Comparison of ENCODE assay signal across 21 cellular contexts in the genomic region with DNA sequence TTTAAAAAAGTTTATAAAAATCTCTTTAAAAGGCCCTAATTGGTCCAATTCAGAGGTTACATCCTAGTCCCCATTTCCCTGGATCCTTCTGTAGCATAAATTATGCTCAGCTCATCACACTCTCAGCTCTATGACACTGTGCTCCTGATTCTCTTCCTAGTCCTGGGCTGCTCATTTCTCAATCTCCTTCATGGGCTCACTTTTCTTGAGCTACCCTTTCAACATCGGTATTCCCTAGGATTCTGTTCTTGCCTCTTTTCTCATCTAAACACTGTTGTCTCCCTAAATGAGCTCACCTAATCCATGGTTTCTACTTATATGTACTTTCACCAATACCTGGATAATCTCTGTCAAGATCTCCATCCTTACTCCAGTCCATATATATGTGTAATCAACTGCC. TPM values are rescaled to one million over a fixed set of nuclear protein-coding genes. Genes with fewer than 3 reads are reported as not detected.
DNase-seq lines count a peak whose midpoint lies in the region; ATAC-seq, FAIRE-seq and TF ChIP-seq lines count a peak whose summit lies in the region.
"Had no signal": no experiment of that assay in that cellular context is flagged by ENCODE, and none has a peak within 500 bp of the region (broad histone marks: within the 10 kb centered on the region; RNA-seq: fewer than 3 reads in every experiment).

No MANE protein-coding gene starts in this region.

- CTCF ChIA-PET in activated naive CD4-positive, alpha-beta T cell treated with anti-CD3 and anti-CD28 coated beads, Interleukin-2, amount 10 ng/mL, durations not matched to agents 7 days and 5 days (lab: Charles Lee), result interaction anchor here (1.3 kb wide), 1 partner anchor 23 kb away, joined by 4 read pairs; no protein-coding TSS in a partner anchor
- CTCF ChIA-PET in HEK293 (lab: Yijun Ruan, JAX), result interaction anchor here (0.6 to 1.6 kb wide), 5 partner anchors 10 to 230 kb away, joined by 3 to 7 read pairs (median 3); partner anchors contain the start of gene EIF2S3
- CTCF ChIA-PET in K562 (lab: Yijun Ruan, JAX; ENCODE audit: low intra/inter-chr PET ratio), result no interaction called here

- no peak for TF ChIP-seq POLR2A in K562 (conservative IDR thresholded peaks at IDR 0.05)

- H3K4me1 ChIP-seq in HEK293 (ENCODE audit: control insufficient read depth, insufficient read depth, low read length), result no peaks in the 10 kb centered on the region
- H3K4me1 ChIP-seq in K562 (replicated peaks in 1 of 2; ENCODE audit: control insufficient read depth in 2 of 2, insufficient read depth in 2 of 2, low read length in 2 of 2), result no peaks in the 10 kb centered on the region; a peak in 1 of 5 replicates

- FAIRE-seq in K562 (lab: Jason Lieb, UNC), result no peak
- FAIRE-seq: A549, GM12892, HepG2 had no signal

- no peak overlapping the region for H2AFZ ChIP-seq in K562 (ENCODE audit: low read depth, low read length)
- H2AFZ ChIP-seq: GM23338 had no signal

- H3K27me3 ChIP-seq in K562 (ENCODE audit: control insufficient read depth in 2 of 2, insufficient read depth in 2 of 2, low read length in 2 of 2), result no peaks in the 10 kb centered on the region

- H3K9me3 ChIP-seq in HEK293 (ENCODE audit: control insufficient read depth, insufficient read depth, low read depth, low read length), result no peaks in the 10 kb centered on the region; the same call in 1 of the 2 replicates
- no peaks in the 10 kb centered on the region for H3K9me3 ChIP-seq in K562 (replicated peaks; ENCODE audit: control insufficient read depth, insufficient read depth, low read depth, low read length)
- H3K9me3 ChIP-seq: A549 had no signal

- POLR2A ChIA-PET in HEK293 (lab: Yijun Ruan, JAX) (interaction anchor here (0.6 to 1.3 kb wide), 3 partner anchors 12 to 49 kb away, joined by 4 to 5 read pairs (median 4); partner anchors contain the start of gene EIF2S3), K562 (lab: Yijun Ruan, JAX) (interaction anchor here (0.8 to 1.8 kb wide), 5 partner anchors 8 to 44 kb away, joined by 3 to 6 read pairs (median 5); no protein-coding TSS in a partner anchor)

- no peak overlapping the region for H3K4me3 Mint-ChIP-seq in T-helper 2 cell treated with Interferon-gamma antibody and Interleukin-4, amounts not matched to agents 5 μg/mL and 100 μg/mL, for 36 hours
- no peak overlapping the region for H3K4me3 Mint-ChIP-seq in activated naive CD4-positive, alpha-beta T cell treated with anti-CD3 and anti-CD28 coated beads, Interleukin-2, amount 10 ng/mL, durations not matched to agents 7 days and 5 days
- H3K4me3 Mint-ChIP-seq: CD4-positive, alpha-beta memory T cell; GM23338 had no signal

- H3K27ac Mint-ChIP-seq in T-helper 2 cell treated with Interferon-gamma antibody and Interleukin-4, amounts not matched to agents 5 μg/mL and 100 μg/mL, for 36 hours, result peak overlapping the region; percentile 31
- H3K27ac Mint-ChIP-seq in activated naive CD4-positive, alpha-beta T cell treated with anti-CD3 and anti-CD28 coated beads, Interleukin-2, amount 10 ng/mL, durations not matched to agents 7 days and 5 days, result peak overlapping the region; percentile 24
- H3K27ac Mint-ChIP-seq: CD4-positive, alpha-beta memory T cell; GM23338 had no signal

- in situ Hi-C loops in K562 (cut with MboI), result no loop called here

- peaks cover 65% of the 10 kb centered on the region for H3K79me2 ChIP-seq in K562 (ENCODE audit: control insufficient read depth, insufficient read depth, low read length)

- TF ChIP-seq CTCF in HEK293 (tag by site-specific recombination; IDR thresholded peaks at IDR 0.05), result no peak
- TF ChIP-seq CTCF in K562 (IDR thresholded peaks at IDR 0.05 in 2 of 3, conservative IDR thresholded peaks at IDR 0.05 in 1 of 3; ENCODE audit: insufficient read depth in 2 of 3, low read depth in 1 of 3, low read length in 3 of 3), result no peak

- 100% methylated on average over 1 of the region's 1 CpG for WGBS in K562 (ENCODE audit: insufficient coverage, low coverage, missing lambda C conversion rate)

- no TSS peak for BruUV-seq in K562 (replicated peaks; lab: Mats Ljungman, UMichigan)

- peaks cover 23% of the 10 kb centered on the region for H3K4me1 Mint-ChIP-seq in T-helper 2 cell treated with Interferon-gamma antibody and Interleukin-4, amounts not matched to agents 5 μg/mL and 100 μg/mL, for 36 hours (ENCODE audit: low read depth)
- H3K4me1 Mint-ChIP-seq in activated naive CD4-positive, alpha-beta T cell treated with anti-CD3 and anti-CD28 coated beads, Interleukin-2, amount 10 ng/mL, durations not matched to agents 7 days and 5 days, result peaks cover 34% of the 10 kb centered on the region
- H3K4me1 Mint-ChIP-seq: GM23338 had no signal

- no peaks in the 10 kb centered on the region for H3K9me3 Mint-ChIP-seq in T-helper 2 cell treated with Interferon-gamma antibody and Interleukin-4, amounts not matched to agents 5 μg/mL and 100 μg/mL, for 36 hours
- no peaks in the 10 kb centered on the region for H3K9me3 Mint-ChIP-seq in activated naive CD4-positive, alpha-beta T cell treated with anti-CD3 and anti-CD28 coated beads, Interleukin-2, amount 10 ng/mL, durations not matched to agents 7 days and 5 days
- H3K9me3 Mint-ChIP-seq: GM23338 had no signal

- H3K9me1 ChIP-seq in K562 (ENCODE audit: control insufficient read depth, insufficient read depth, low read length), result no peaks in the 10 kb centered on the region

- H3K36me3 ChIP-seq in HEK293 (ENCODE audit: control insufficient read depth in 2 of 2, insufficient read depth in 1 of 2, low read length in 2 of 2) (peaks cover 10 to 38% of the 10 kb centered on the region in 2 experiments), K562 (ENCODE audit: control insufficient read depth, insufficient read depth, low read length) (peaks cover 26% of the 10 kb centered on the region; the same call in 2 of the 3 replicates)

- no peak for TF ChIP-seq EP300 in K562 (IDR thresholded peaks at IDR 0.05; ENCODE audit: low read length)

- H3K4me2 ChIP-seq in K562 (ENCODE audit: insufficient read depth, low read length), result no peak overlapping the region
- H3K4me2 ChIP-seq: A549, GM23338 had no signal

- H3K27ac ChIP-seq in HEK293 (ENCODE audit: extremely low read depth, low read depth, low read length), result no peak overlapping the region
- no peak overlapping the region for H3K27ac ChIP-seq in K562 (ENCODE audit: extremely low read depth, low read depth, low read length)
- H3K27ac ChIP-seq: 22Rv1, A549, C4-2B had no signal

- H3K4me3 ChIP-seq in HEK293 (ENCODE audit: low read depth, low read length) (no peak overlapping the region), K562 (no peak overlapping the region)
- H3K4me3 ChIP-seq: A549, GM23338 had no signal

- ATAC-seq in K562 (0 out of 3 replicates have a peak, but pooled peaks have one; percentile 6), sciatic nerve (no peak)
- ATAC-seq: A549, GM23338, HCT116, HepG2 had no signal

- no peak for DNase-seq in T-helper 2 cell treated with Interferon-gamma antibody and Interleukin-4, amounts not matched to agents 5 μg/mL and 100 μg/mL, for 36 hours (ENCODE audit: low spot score)
- DNase-seq in T-helper 2 cell, result no peak
- no peak for DNase-seq in activated naive CD4-positive, alpha-beta T cell treated with anti-CD3 and anti-CD28 coated beads, Interleukin-2, amount 10 ng/mL, durations not matched to agents 7 days and 5 days
- no peak for DNase-seq in activated naive CD4-positive, alpha-beta T cell treated with Interleukin-2 at 50 U/mL for 16 hours
- no peak for DNase-seq in K562 (ENCODE audit: extremely low read depth in 1 of 4, low spot score in 3 of 4)
- DNase-seq in sciatic nerve (ENCODE audit: low spot score), result no peak
- no peak for DNase-seq in NCI-H2196 treated with DMSO at 0.1 percent for 48 hours (lab: John Stamatoyannopoulos, UW; ENCODE audit: unreplicated experiment)
- DNase-seq: AML-193; CD4-positive, alpha-beta memory T cell; DMS153; DMS79; GDM1; H7 had no signal

- peaks cover 27% of the 10 kb centered on the region for H3K36me3 Mint-ChIP-seq in T-helper 2 cell treated with Interferon-gamma antibody and Interleukin-4, amounts not matched to agents 5 μg/mL and 100 μg/mL, for 36 hours (ENCODE audit: low read depth)
- H3K36me3 Mint-ChIP-seq in activated naive CD4-positive, alpha-beta T cell treated with anti-CD3 and anti-CD28 coated beads, Interleukin-2, amount 10 ng/mL, durations not matched to agents 7 days and 5 days, result peaks cover 26% of the 10 kb centered on the region

- no peak for TF ChIP-seq RAD21 in K562 (CRISPR knock-in tag; conservative IDR thresholded peaks at IDR 0.05 in 1 of 2, IDR thresholded peaks at IDR 0.05 in 1 of 2)

- intact Hi-C loops in K562 (cut with micrococcal nuclease) (no loop called here), sciatic nerve (cut with DNase I) (no loop called here)

- no peak overlapping the region for H3K9ac ChIP-seq in K562 (ENCODE audit: insufficient read depth in 1 of 2, low read depth in 2 of 2, low read length in 2 of 2)

- H4K20me1 ChIP-seq in K562 (replicated peaks; ENCODE audit: control insufficient read depth, insufficient read depth, low read length), result no peaks in the 10 kb centered on the region

- H3K27me3 Mint-ChIP-seq in T-helper 2 cell treated with Interferon-gamma antibody and Interleukin-4, amounts not matched to agents 5 μg/mL and 100 μg/mL, for 36 hours (ENCODE audit: low read depth), result no peaks in the 10 kb centered on the region
- no peaks in the 10 kb centered on the region for H3K27me3 Mint-ChIP-seq in activated naive CD4-positive, alpha-beta T cell treated with anti-CD3 and anti-CD28 coated beads, Interleukin-2, amount 10 ng/mL, durations not matched to agents 7 days and 5 days
- H3K27me3 Mint-ChIP-seq: CD4-positive, alpha-beta memory T cell had no signal

RNA-seq across cellular contexts. Expression of gene KLHL15, which starts 14.7 kb away (rescaled TPM):
- total RNA-seq in K562 (2011; cell fraction: chromatin; rRNA removed; ENCODE audit: low replicate concordance), result 15.2 and 27.2 TPM in 2 replicates
- total RNA-seq in K562 (2011; cell fraction: nucleolus; rRNA removed), result 8.3 and 9.1 TPM in 2 replicates
- 13.7 and 21.4 TPM in 2 replicates for total RNA-seq in K562 (2011; cell fraction: nucleoplasm; rRNA removed)
- total RNA-seq in K562 (2014; rRNA removed) (6.4 and 6.7 TPM in 2 replicates), K562 (2014; rRNA removed; fragmentation: Illumina TruSeq; extraction: Trizol) (12.4 and 14.6 TPM in 2 replicates), K562 (2015; rRNA removed; fragmentation: Illumina TruSeq; extraction: Trizol) (10.1 and 10.9 TPM in 2 replicates), K562 (2021) (10.3 and 10.7 TPM in 2 replicates), sciatic nerve (7.9 TPM)
- polyA plus RNA-seq in K562 (2011; rRNA removed) (11.4 and 11.8 TPM in 2 replicates), K562 (2014; fragmentation: Illumina TruSeq; extraction: Trizol) (6.5 and 7.6 TPM in 2 replicates), K562 (2014; fragmentation: Nextera tagmentation; extraction: Ambion mirVana) (1 to 10 TPM; 3.0 to 3.2 TPM), K562 (2014; rRNA removed) (6.7 and 7.3 TPM in 2 replicates)
- polyA plus RNA-seq in K562 (2011; cell fraction: cytosol; rRNA removed), result 2.4 and 6.5 TPM in 2 replicates
- polyA plus RNA-seq in K562 (2011; cell fraction: nucleus; rRNA removed), result 6.7 and 9.2 TPM in 2 replicates
- polyA plus RNA-seq in K562 (2012), result 5.4 and 5.5 TPM in 2 replicates
- 27.3 and 27.8 TPM in 2 replicates for polyA minus RNA-seq in K562 (2011; rRNA and poly(A)+ RNA removed)
- 6.6 and 10.5 TPM in 2 replicates for polyA minus RNA-seq in K562 (2011; cell fraction: cytosol; rRNA and poly(A)+ RNA removed)
- polyA minus RNA-seq in K562 (2011; cell fraction: nucleus; rRNA and poly(A)+ RNA removed), result 6.6 and 10.9 TPM in 2 replicates

RNA-seq across cellular contexts. Expression of gene EIF2S3, which starts 42.5 kb away (rescaled TPM):
- 200 and 407 TPM in 2 replicates for total RNA-seq in K562 (2011; cell fraction: chromatin; rRNA removed; ENCODE audit: low replicate concordance)
- total RNA-seq in K562 (2011; cell fraction: nucleolus; rRNA removed), result 127 and 141 TPM in 2 replicates
- total RNA-seq in K562 (2011; cell fraction: nucleoplasm; rRNA removed), result 216 and 294 TPM in 2 replicates
- total RNA-seq in K562 (2014; rRNA removed) (243 and 256 TPM in 2 replicates), K562 (2014; rRNA removed; fragmentation: Illumina TruSeq; extraction: Trizol) (439 and 497 TPM in 2 replicates), K562 (2015; rRNA removed; fragmentation: Illumina TruSeq; extraction: Trizol) (354 and 375 TPM in 2 replicates), K562 (2021) (313 and 344 TPM in 2 replicates), sciatic nerve (153 TPM)
- polyA plus RNA-seq in K562 (2011; rRNA removed) (206 and 228 TPM in 2 replicates), K562 (2014; fragmentation: Illumina TruSeq; extraction: Trizol) (289 and 316 TPM in 2 replicates), K562 (2014; fragmentation: Nextera tagmentation; extraction: Ambion mirVana) (100 to 1,000 TPM; 148 to 192 TPM), K562 (2014; rRNA removed) (275 and 280 TPM in 2 replicates)
- polyA plus RNA-seq in K562 (2011; cell fraction: cytosol; rRNA removed), result 123 and 178 TPM in 2 replicates
- polyA plus RNA-seq in K562 (2011; cell fraction: nucleus; rRNA removed), result 185 and 235 TPM in 2 replicates
- polyA plus RNA-seq in K562 (2012), result 218 and 304 TPM in 2 replicates
- polyA minus RNA-seq in K562 (2011; rRNA and poly(A)+ RNA removed), result 294 and 397 TPM in 2 replicates
- 263 and 330 TPM in 2 replicates for polyA minus RNA-seq in K562 (2011; cell fraction: cytosol; rRNA and poly(A)+ RNA removed)
- polyA minus RNA-seq in K562 (2011; cell fraction: nucleus; rRNA and poly(A)+ RNA removed), result 68.8 and 126 TPM in 2 replicates
